Comparison of ENCODE assay signal across 8 cellular contexts in genomic region chr15:85168642-85169173, GRCh38.
DNase-seq lines count a peak whose midpoint lies in the region; ATAC-seq and TF ChIP-seq lines count a peak whose summit lies in the region.

No MANE protein-coding gene starts in this region.

- no CpG with 5 or more reads among the region's 20 CpGs for WGBS in trophoblast cell (ENCODE audit: extremely low coverage, insufficient coverage, insufficient read length)

- TF ChIP-seq CTCF in GM12864 (IDR thresholded peaks at IDR 0.05; ENCODE audit: low read depth, low read length, missing control alignments) (peak; percentile 57), epithelial cell of proximal tubule (conservative IDR thresholded peaks at IDR 0.05; ENCODE audit: low read depth, low read length) (peak; percentile 66)

- H3K79me2 ChIP-seq in trophoblast cell (ENCODE audit: control insufficient read depth, insufficient read depth, low read length, poor library complexity), result no peaks in the 10 kb centered on the region

- no peak overlapping the region for H3K18ac ChIP-seq in trophoblast cell (ENCODE audit: low read length)

- H3K36me3 ChIP-seq in trophoblast cell (ENCODE audit: control insufficient read depth in 1 of 2, insufficient read depth in 2 of 2, low read length in 2 of 2), result no peaks in the 10 kb centered on the region

- H4K12ac ChIP-seq in trophoblast cell (ENCODE audit: low read depth, low read length), result no peak overlapping the region

- no peak overlapping the region for H2AFZ ChIP-seq in trophoblast cell (ENCODE audit: insufficient read depth, low read length, poor library complexity)

- H3K4me3 ChIP-seq in GM12864 (ENCODE audit: low read depth, low read length) (no peak overlapping the region), epithelial cell of proximal tubule (ENCODE audit: low read depth, low read length) (peak overlapping the region; percentile 48), trophoblast cell (ENCODE audit: low read depth, low read length) (peak overlapping the region; percentile 63)

- H4K91ac ChIP-seq in trophoblast cell (ENCODE audit: low read depth, low read length), result no peak overlapping the region

- H2BK12ac ChIP-seq in trophoblast cell (ENCODE audit: low read length), result peak overlapping the region; percentile 80

- H3K4me1 ChIP-seq in trophoblast cell (ENCODE audit: control insufficient read depth in 1 of 2, insufficient read depth in 2 of 2, low read length in 2 of 2), result no peaks in the 10 kb centered on the region

- H3K79me1 ChIP-seq in trophoblast cell (ENCODE audit: low read length), result no peaks in the 10 kb centered on the region

- no peak overlapping the region for H3K14ac ChIP-seq in trophoblast cell (ENCODE audit: low read length)

- no peak overlapping the region for H2AK5ac ChIP-seq in trophoblast cell (ENCODE audit: low read length)

- H3K23ac ChIP-seq in trophoblast cell (ENCODE audit: low read length), result no peak overlapping the region

- H3K9ac ChIP-seq in trophoblast cell (ENCODE audit: low read length), result no peak overlapping the region

- H3K27ac ChIP-seq in trophoblast cell (ENCODE audit: low read depth, low read length), result no peak overlapping the region
- no peak overlapping the region for H3K27ac ChIP-seq in substantia nigra (ENCODE audit: low read depth, low read length, poor library complexity, severe bottlenecking)

- H4K8ac ChIP-seq in trophoblast cell (ENCODE audit: low read depth, low read length), result no peak overlapping the region

- peaks cover 19% of the 10 kb centered on the region for H3K9me3 ChIP-seq in trophoblast cell (ENCODE audit: insufficient read depth, low read depth, low read length)

- H3K4me2 ChIP-seq in trophoblast cell (ENCODE audit: low read length), result peak overlapping the region; percentile 66

- H3K4ac ChIP-seq in trophoblast cell (ENCODE audit: low read depth, low read length), result no peak overlapping the region

- no peak for ATAC-seq in HG03378 (IDR thresholded peaks at IDR 0.05; ENCODE audit: unreplicated experiment)

- no peaks in the 10 kb centered on the region for H3K27me3 ChIP-seq in trophoblast cell (ENCODE audit: insufficient read depth, low read length)

- no peak overlapping the region for H2BK5ac ChIP-seq in trophoblast cell (ENCODE audit: low read depth, low read length, poor library complexity)

- DNase-seq in GM12864 (ENCODE audit: low read depth), result no peak
- peak; percentile 11 for DNase-seq in NCI-H128 (lab: John Stamatoyannopoulos, UW; ENCODE audit: unreplicated experiment)
- peak; percentile 16 to 32 for DNase-seq in activated CD4-positive, alpha-beta T cell treated with anti-CD3 and anti-CD28 coated beads, Interleukin-2, amount 50 U/mL, for 48 hours
- DNase-seq in epithelial cell of proximal tubule (ENCODE audit: low read depth), result no peak
- DNase-seq in trophoblast cell, result peak; percentile 13 to 37
- DNase-seq in midbrain (lab: John Stamatoyannopoulos, UW), result no peak
- no peak for DNase-seq in substantia nigra (lab: John Stamatoyannopoulos, UW)

- H2BK120ac ChIP-seq in trophoblast cell (ENCODE audit: insufficient read depth, low read length, poor library complexity), result peak overlapping the region; percentile 6

Comparison
In these comparisons a context has a peak if more than half of its experiments do, and no peak if none do; other contexts are left out.
1. DNase-seq: peak in NCI-H128 (single experiment), activated CD4-positive, alpha-beta T cell treated with anti-CD3 and anti-CD28 coated beads, Interleukin-2, amount 50 U/mL, for 48 hours (2 of 2) and trophoblast cell (2 of 2); none in GM12864 (single experiment), epithelial cell of proximal tubule (single experiment), midbrain (single experiment) and substantia nigra (0 of 49).